Comparison of ENCODE assay signal across 10 cellular contexts in the genomic region with DNA sequence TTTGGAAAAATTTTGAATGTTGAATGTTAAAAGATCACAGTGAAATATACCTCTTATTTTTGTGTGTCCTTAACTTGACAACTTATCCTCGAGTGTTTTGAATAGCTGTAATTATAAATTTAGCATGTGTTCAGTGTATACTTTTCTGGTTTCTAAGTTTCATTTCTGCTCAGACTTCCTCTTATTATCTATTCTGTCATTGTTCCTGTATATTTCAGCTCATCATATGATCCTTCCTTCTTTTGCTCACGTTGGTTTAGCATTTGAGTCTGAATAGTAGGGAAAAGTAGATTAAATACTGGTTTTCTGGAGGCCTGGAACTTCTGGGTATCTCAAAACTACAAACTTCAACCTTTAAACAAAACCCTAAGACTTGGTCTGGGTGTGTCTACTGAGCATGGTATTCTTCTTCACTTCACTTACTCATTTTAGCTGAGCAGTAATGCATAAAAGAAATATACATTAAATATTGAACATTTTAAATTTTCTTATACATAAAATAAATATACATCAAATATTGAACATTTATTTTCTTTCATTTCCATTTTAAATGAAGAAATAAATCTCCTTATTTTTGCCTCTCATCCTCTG. TPM values are rescaled to one million over a fixed set of nuclear protein-coding genes. Genes with fewer than 3 reads are reported as not detected.
DNase-seq lines count a peak whose midpoint lies in the region; ATAC-seq, FAIRE-seq and TF ChIP-seq lines count a peak whose summit lies in the region.
"Had no signal": no experiment of that assay in that cellular context is flagged by ENCODE, and none has a peak within 500 bp of the region (broad histone marks: within the 10 kb centered on the region; RNA-seq: fewer than 3 reads in every experiment).

No MANE protein-coding gene starts in this region.

- no peaks in the 10 kb centered on the region for H3K9me3 ChIP-seq in astrocyte (ENCODE audit: insufficient read depth, low read depth, low read length)
- no peaks in the 10 kb centered on the region for H3K9me3 ChIP-seq in left lung
- H3K9me3 ChIP-seq: neutrophil had no signal

- ATAC-seq in GM18498 (IDR thresholded peaks at IDR 0.05; ENCODE audit: unreplicated experiment) (peak; percentile 89), GM21447 (IDR thresholded peaks at IDR 0.05; ENCODE audit: unreplicated experiment) (peak; percentile 86), HG03521 (IDR thresholded peaks at IDR 0.05; ENCODE audit: unreplicated experiment) (peak; percentile 80), left lung (no peak)

- no peaks in the 10 kb centered on the region for H3K36me3 Mint-ChIP-seq in astrocyte (ENCODE audit: low read depth, unreplicated experiment)

- H3K4me3 Mint-ChIP-seq in astrocyte (ENCODE audit: unreplicated experiment) = no peak overlapping the region

- peaks cover 2% of the 10 kb centered on the region for H3K27me3 Mint-ChIP-seq in astrocyte (ENCODE audit: low read depth, unreplicated experiment)

- intact Hi-C loops in left lung (cut with DNase I) = no loop called here

- no peaks in the 10 kb centered on the region for H3K36me3 ChIP-seq in astrocyte (ENCODE audit: insufficient read depth, low read length)
- H3K36me3 ChIP-seq in left lung = no peaks in the 10 kb centered on the region
- H3K36me3 ChIP-seq: neutrophil had no signal

- no peaks in the 10 kb centered on the region for H3K27me3 ChIP-seq in astrocyte (ENCODE audit: insufficient read depth, low read length)
- H3K27me3 ChIP-seq in left lung = no peaks in the 10 kb centered on the region
- H3K27me3 ChIP-seq: neutrophil had no signal

- no peak overlapping the region for H3K27ac ChIP-seq in astrocyte (ENCODE audit: low read depth, low read length)
- peak overlapping the region in 1 of 2 donors; percentile 51 for H3K27ac ChIP-seq in left lung
- H3K27ac ChIP-seq: neutrophil had no signal

- FAIRE-seq in astrocyte (lab: Jason Lieb, UNC) = peak; percentile 32

- H3K4me1 ChIP-seq in astrocyte (ENCODE audit: insufficient read depth, low read length) (no peaks in the 10 kb centered on the region), left lung (no peaks in the 10 kb centered on the region)

- no peak overlapping the region for H2AFZ ChIP-seq in astrocyte (ENCODE audit: low read depth, low read length)

- H3K4me3 ChIP-seq in astrocyte (ENCODE audit: insufficient read depth, low read depth, low read length) (no peak overlapping the region), left lung (no peak overlapping the region)

- no peak overlapping the region for H3K9ac ChIP-seq in astrocyte (ENCODE audit: low read length)

- no peaks in the 10 kb centered on the region for H3K9me3 Mint-ChIP-seq in astrocyte (ENCODE audit: unreplicated experiment)

- H3K4me2 ChIP-seq in astrocyte (ENCODE audit: low read length) = no peak overlapping the region

- no peak overlapping the region for H3K27ac Mint-ChIP-seq in astrocyte (ENCODE audit: unreplicated experiment)

- DNase-seq in astrocyte (ENCODE audit: low read depth) (no peak), cerebellum (ENCODE audit: low spot score) (no peak), DMS 273 (lab: John Stamatoyannopoulos, UW; ENCODE audit: unreplicated experiment) (no peak), NCI-H1436 treated with DMSO at 0.1 percent for 48 hours (lab: John Stamatoyannopoulos, UW) (no peak), left lung (no peak)
- DNase-seq: EL had no signal

- no peaks in the 10 kb centered on the region for H3K4me1 Mint-ChIP-seq in astrocyte (ENCODE audit: low read depth, unreplicated experiment)

- TF ChIP-seq CTCF in astrocyte (IDR thresholded peaks at IDR 0.05; ENCODE audit: insufficient read depth, low read depth, low read length) (no peak), left lung (IDR thresholded peaks at IDR 0.05) (no peak)

- H4K20me1 ChIP-seq in astrocyte (ENCODE audit: insufficient read depth, low read length) = no peaks in the 10 kb centered on the region

- H3K79me2 ChIP-seq in astrocyte (ENCODE audit: insufficient read depth, low read length) = no peaks in the 10 kb centered on the region

RNA-seq across cellular contexts. Expression of a gene that starts 3.3 kb away (rescaled TPM):
- total RNA-seq in astrocyte (not detected in 2 replicates), cerebellum (not detected), left lung (not detected)
